Comparison of ENCODE assay signal across 8 cellular contexts in the genomic region with DNA sequence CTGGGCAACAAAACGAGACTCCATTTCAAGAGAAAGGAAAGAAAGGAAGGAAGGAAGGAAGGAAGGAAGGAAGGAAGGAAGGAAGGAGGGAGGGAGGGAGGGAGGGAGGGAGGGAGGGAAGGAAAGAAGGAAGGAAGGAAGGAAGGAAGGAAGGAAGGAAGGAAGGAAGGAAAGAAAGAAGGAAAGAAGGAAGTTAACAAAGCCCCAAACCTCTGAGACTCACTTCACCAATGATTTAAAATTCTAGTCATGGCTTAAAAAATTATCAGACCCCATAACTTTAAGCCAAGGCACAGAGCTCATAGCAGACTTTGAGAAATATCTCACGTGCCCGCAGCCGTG.
DNase-seq lines count a peak whose midpoint lies in the region; ATAC-seq and TF ChIP-seq lines count a peak whose summit lies in the region.
"Not testable (repeated sequence)": the region's sequence is repeated elsewhere in the genome, so short reads cannot be mapped to it uniquely, and the experiment has no call there.

No MANE protein-coding gene starts in this region.

- H3K18ac ChIP-seq in IMR-90 (ENCODE audit: low read depth, low read length): not testable (repeated sequence)

- POLR2A ChIA-PET in A673 (lab: Charles Lee; ENCODE audit: low non-redundant PET): interaction anchor here (0.7 kb wide), 1 partner anchor 61 kb away, joined by 3 read pairs; no protein-coding TSS in a partner anchor
- POLR2A ChIA-PET in CD8-positive, alpha-beta memory T cell (lab: Charles Lee): interaction anchor here (1.4 kb wide), 1 partner anchor 150 kb away, joined by 3 read pairs; no protein-coding TSS in a partner anchor
- POLR2A ChIA-PET in IMR-90 (lab: Charles Lee; ENCODE audit: unreplicated experiment): not testable (repeated sequence)

- not testable (repeated sequence) for H2BK20ac ChIP-seq in IMR-90 (ENCODE audit: low read depth, low read length)

- not testable (repeated sequence) for H4K8ac ChIP-seq in IMR-90 (ENCODE audit: low read depth in 2 of 2, low read length in 2 of 2)

- not testable (repeated sequence) for ATAC-seq in IMR-90 (ENCODE audit: low read depth); activated T-cell treated with anti-CD3 and anti-CD28 coated beads, Interleukin-2, amount 50 U/mL, for 72 hours (replicated peaks in 1 of 2); memory B cell (ENCODE audit: low read depth); stimulated activated naive B cell treated with anti-CD40 and anti-IgM and Interleukin-4, amounts not matched to agents 10 μg/mL and 1 μg/mL and 100 μg/mL, for 72 hours (replicated peaks)

- H3K79me1 ChIP-seq in IMR-90 (ENCODE audit: low read depth in 1 of 2, low read length in 2 of 2): not testable (repeated sequence)

- CTCF ChIA-PET in A673 (lab: Charles Lee): interaction anchor here (0.6 to 0.8 kb wide), 4 partner anchors 9 to 555 kb away, joined by 3 read pairs; no protein-coding TSS in a partner anchor
- CTCF ChIA-PET in CD8-positive, alpha-beta memory T cell (lab: Charles Lee): interaction anchor here (0.6 to 3.3 kb wide), 23 partner anchors 9 to 370 kb away, joined by 3 to 21 read pairs (median 5); partner anchors contain the start of gene PRKAG2
- CTCF ChIA-PET in IMR-90 (lab: Yijun Ruan, JAX): interaction anchor here (0.6 to 1.7 kb wide), 3 partner anchors 10 to 70 kb away, joined by 3 to 5 read pairs (median 4); no protein-coding TSS in a partner anchor
- CTCF ChIA-PET in mammary epithelial cell (lab: Charles Lee; ENCODE audit: low non-redundant PET): interaction anchor here (0.6 kb wide), 4 partner anchors 287 to 350 kb away, joined by 3 to 4 read pairs (median 3); no protein-coding TSS in a partner anchor

- H3K27me3 ChIP-seq in A673 (replicated peaks; ENCODE audit: insufficient read depth, low read depth, low read length, poor library complexity); CD8-positive, alpha-beta memory T cell (ENCODE audit: insufficient read depth, low read length, poor library complexity, severe bottlenecking); mammary epithelial cell (ENCODE audit: insufficient read depth, low read length): not testable (repeated sequence)
- peaks cover 43% of the 10 kb centered on the region for H3K27me3 ChIP-seq in IMR-90 (ENCODE audit: control insufficient read depth, insufficient read depth, low read length)

- peaks cover 5 to 16% (median 7%) of the 10 kb centered on the region in 3 donors for H3K4me1 Mint-ChIP-seq in CD8-positive, alpha-beta memory T cell
- H3K4me1 Mint-ChIP-seq in activated T-cell treated with anti-CD3 and anti-CD28 coated beads, Interleukin-2, amount 50 U/mL, for 72 hours (ENCODE audit: low read depth): peaks cover 12% of the 10 kb centered on the region
- H3K4me1 Mint-ChIP-seq in memory B cell: peaks cover 15% of the 10 kb centered on the region
- peaks cover 7 to 13% of the 10 kb centered on the region in 2 donors for H3K4me1 Mint-ChIP-seq in stimulated activated naive B cell treated with anti-CD40 and anti-IgM and Interleukin-4, amounts not matched to agents 10 μg/mL and 1 μg/mL and 100 μg/mL, for 72 hours

- H2BK5ac ChIP-seq in IMR-90 (ENCODE audit: low read depth, low read length, poor library complexity, severe bottlenecking): not testable (repeated sequence)

- H3K27ac Mint-ChIP-seq in CD8-positive, alpha-beta memory T cell: peak overlapping the region in 5 of 8 donors; percentile 66 to 89 (median 87)
- H3K27ac Mint-ChIP-seq in activated T-cell treated with anti-CD3 and anti-CD28 coated beads, Interleukin-2, amount 50 U/mL, for 72 hours; memory B cell: not testable (repeated sequence)
- H3K27ac Mint-ChIP-seq in stimulated activated naive B cell treated with anti-CD40 and anti-IgM and Interleukin-4, amounts not matched to agents 10 μg/mL and 1 μg/mL and 100 μg/mL, for 72 hours: peak overlapping the region; percentile 88

- dilution Hi-C loops in IMR-90 (cut with HindIII; ENCODE audit: low sequenced_read_pairs, unreplicated experiment); mammary epithelial cell (cut with HindIII; ENCODE audit: low sequenced_read_pairs): not testable (repeated sequence)

- H3K56ac ChIP-seq in IMR-90 (ENCODE audit: extremely low read depth, insufficient read depth, low read length): not testable (repeated sequence)

- not testable (repeated sequence) for H3K9me1 ChIP-seq in IMR-90 (ENCODE audit: insufficient read depth, low read length)

- TF ChIP-seq RAD21 in IMR-90 (IDR thresholded peaks at IDR 0.05; ENCODE audit: low read length): not testable (repeated sequence)

- H3K9ac ChIP-seq in IMR-90 (ENCODE audit: low read depth, low read length); SK-N-MC (ENCODE audit: insufficient read length); mammary epithelial cell (ENCODE audit: insufficient read depth, low read length): not testable (repeated sequence)

- not testable (repeated sequence) for H3K9me3 Mint-ChIP-seq in CD8-positive, alpha-beta memory T cell; activated T-cell treated with anti-CD3 and anti-CD28 coated beads, Interleukin-2, amount 50 U/mL, for 72 hours; memory B cell; stimulated activated naive B cell treated with anti-CD40 and anti-IgM and Interleukin-4, amounts not matched to agents 10 μg/mL and 1 μg/mL and 100 μg/mL, for 72 hours

- H3K9me3 ChIP-seq in A673 (ENCODE audit: low read depth, low read length, poor library complexity, severe bottlenecking); CD8-positive, alpha-beta memory T cell (ENCODE audit: low read length); IMR-90 (ENCODE audit: control insufficient read depth, insufficient read depth, low read length); SK-N-MC (ENCODE audit: low read depth, low read length); mammary epithelial cell (replicated peaks; ENCODE audit: insufficient read depth, low read length): not testable (repeated sequence)

- not testable (repeated sequence) for H3K4me2 ChIP-seq in IMR-90 (ENCODE audit: low read depth, low read length)
- peak overlapping the region; percentile 92 for H3K4me2 ChIP-seq in mammary epithelial cell (ENCODE audit: insufficient read depth, low read depth, low read length)

- H3K36me3 Mint-ChIP-seq in CD8-positive, alpha-beta memory T cell: peaks cover 7 to 34% (median 16%) of the 10 kb centered on the region in 3 donors
- not testable (repeated sequence) for H3K36me3 Mint-ChIP-seq in activated T-cell treated with anti-CD3 and anti-CD28 coated beads, Interleukin-2, amount 50 U/mL, for 72 hours (ENCODE audit: insufficient read depth in 2 of 2)
- H3K36me3 Mint-ChIP-seq in memory B cell: peaks cover 28% of the 10 kb centered on the region
- peaks cover 14 to 24% of the 10 kb centered on the region in 2 donors for H3K36me3 Mint-ChIP-seq in stimulated activated naive B cell treated with anti-CD40 and anti-IgM and Interleukin-4, amounts not matched to agents 10 μg/mL and 1 μg/mL and 100 μg/mL, for 72 hours

- H3K23ac ChIP-seq in IMR-90 (ENCODE audit: low read depth, low read length): not testable (repeated sequence)

- in situ Hi-C loops in IMR-90 (cut with MboI; ENCODE audit: low sequenced_read_pairs); mammary epithelial cell (cut with MboI; ENCODE audit: low sequenced_read_pairs in 2 of 2): not testable (repeated sequence)

- not testable (repeated sequence) for H4K20me1 ChIP-seq in IMR-90 (ENCODE audit: insufficient read depth, low read length); mammary epithelial cell (ENCODE audit: insufficient read depth, low read length)

- H2AK9ac ChIP-seq in IMR-90 (replicated peaks; ENCODE audit: low read depth, low read length, poor library complexity): not testable (repeated sequence)

- not testable (repeated sequence) for H2AK5ac ChIP-seq in IMR-90 (ENCODE audit: low read depth, low read length)

- not testable (repeated sequence) for H3K27me3 Mint-ChIP-seq in CD8-positive, alpha-beta memory T cell; activated T-cell treated with anti-CD3 and anti-CD28 coated beads, Interleukin-2, amount 50 U/mL, for 72 hours (ENCODE audit: low read depth); memory B cell; stimulated activated naive B cell treated with anti-CD40 and anti-IgM and Interleukin-4, amounts not matched to agents 10 μg/mL and 1 μg/mL and 100 μg/mL, for 72 hours

- H3K79me2 ChIP-seq in mammary epithelial cell (ENCODE audit: insufficient read depth, low read length): not testable (repeated sequence)

- H4K91ac ChIP-seq in IMR-90 (ENCODE audit: insufficient read depth, low read depth, low read length): not testable (repeated sequence)

- H3K4me1 ChIP-seq in A673 (ENCODE audit: insufficient read depth, low read length, poor library complexity, severe bottlenecking); CD8-positive, alpha-beta memory T cell (ENCODE audit: insufficient read depth, low read length); IMR-90 (ENCODE audit: control insufficient read depth, insufficient read depth, low read length); mammary epithelial cell (ENCODE audit: insufficient read depth, low read length): not testable (repeated sequence)

- H3K36me3 ChIP-seq in A673 (ENCODE audit: insufficient read depth, low read length, poor library complexity, severe bottlenecking); CD8-positive, alpha-beta memory T cell (ENCODE audit: insufficient read depth, low read length); IMR-90 (ENCODE audit: control insufficient read depth, insufficient read depth, low read length); SK-N-MC (ENCODE audit: insufficient read depth, low read length); mammary epithelial cell (ENCODE audit: insufficient read depth, low read length): not testable (repeated sequence)

- not testable (repeated sequence) for H2BK15ac ChIP-seq in IMR-90 (ENCODE audit: low read depth, low read length)

- peak; percentile 65 for DNase-seq in A673 (ENCODE audit: low spot score)
- DNase-seq in CD8-positive, alpha-beta memory T cell; IMR-90; activated T-cell treated with anti-CD3 and anti-CD28 coated beads, Interleukin-2, amount 50 U/mL, for 72 hours; mammary epithelial cell; memory B cell (ENCODE audit: low spot score in 2 of 2); stimulated activated naive B cell treated with anti-CD40 and anti-IgM and Interleukin-4, amounts not matched to agents 10 μg/mL and 1 μg/mL and 100 μg/mL, for 72 hours: not testable (repeated sequence)
- peak; percentile 35 for DNase-seq in SK-N-MC (ENCODE audit: low read depth, low spot score)

- not testable (repeated sequence) for H4K5ac ChIP-seq in IMR-90 (ENCODE audit: low read depth, low read length)

- not testable (repeated sequence) for TF ChIP-seq POLR2A in IMR-90 (IDR thresholded peaks at IDR 0.05; ENCODE audit: low read depth, low read length)

- WGBS in IMR-90 (ENCODE audit: extremely low coverage in 2 of 2, insufficient read length in 1 of 2), 2 experiments: 70% methylated on average over 3 of the region's 4 CpGs; no CpG with 5 or more reads in 1 of the 2 experiments
- 42% methylated on average over 4 of the region's 4 CpGs for WGBS in mammary epithelial cell (ENCODE audit: low coverage, missing lambda C conversion rate)

- H3K4me3 Mint-ChIP-seq in CD8-positive, alpha-beta memory T cell: peak overlapping the region in 5 of 7 donors; percentile 28 to 89 (median 84)
- peak overlapping the region; percentile 81 to 85 for H3K4me3 Mint-ChIP-seq in activated T-cell treated with anti-CD3 and anti-CD28 coated beads, Interleukin-2, amount 50 U/mL, for 72 hours
- H3K4me3 Mint-ChIP-seq in memory B cell: peak overlapping the region; percentile 80
- not testable (repeated sequence) for H3K4me3 Mint-ChIP-seq in stimulated activated naive B cell treated with anti-CD40 and anti-IgM and Interleukin-4, amounts not matched to agents 10 μg/mL and 1 μg/mL and 100 μg/mL, for 72 hours

- BruUV-seq in A673 (replicated peaks; lab: Mats Ljungman, UMichigan); IMR-90 (replicated peaks; lab: Mats Ljungman, UMichigan); mammary epithelial cell (replicated peaks; lab: Mats Ljungman, UMichigan): not testable (repeated sequence)

- not testable (repeated sequence) for H3K4me3 ChIP-seq in A673 (ENCODE audit: low read depth, low read length, poor library complexity, severe bottlenecking); IMR-90 (ENCODE audit: insufficient read depth, low read depth, low read length); SK-N-MC; mammary epithelial cell (replicated peaks in 1 of 3; ENCODE audit: insufficient read depth in 1 of 3, low read depth in 2 of 3, low read length in 3 of 3)
- H3K4me3 ChIP-seq in CD8-positive, alpha-beta memory T cell (ENCODE audit: low read length): peak overlapping the region; percentile 68

- H2BK120ac ChIP-seq in IMR-90 (ENCODE audit: low read depth, low read length): not testable (repeated sequence)

- H3K14ac ChIP-seq in IMR-90 (replicated peaks; ENCODE audit: low read depth, low read length): not testable (repeated sequence)

- not testable (repeated sequence) for TF ChIP-seq CTCF in A673 (conservative IDR thresholded peaks at IDR 0.05; ENCODE audit: low read depth, low read length); IMR-90 (conservative IDR thresholded peaks at IDR 0.05; ENCODE audit: low read depth, low read length); mammary epithelial cell (conservative IDR thresholded peaks at IDR 0.05 in 1 of 2, IDR thresholded peaks at IDR 0.05 in 1 of 2; ENCODE audit: extremely low read depth in 1 of 2, insufficient read depth in 1 of 2, low read depth in 1 of 2, low read length in 2 of 2)

- intact Hi-C loops in A673 (cut with micrococcal nuclease; ENCODE audit: unreplicated experiment) (loop anchor here (2.0 to 5.0 kb wide), 3 partner anchors 95 to 365 kb away; partner anchors contain the start of gene PRKAG2), mammary epithelial cell (cut with micrococcal nuclease) (loop anchor here (1.0 kb wide), 1 partner anchor 364 kb away; no protein-coding TSS in a partner anchor)
- intact Hi-C loops in IMR-90 (cut with micrococcal nuclease): not testable (repeated sequence)

- H2AFZ ChIP-seq in IMR-90 (replicated peaks; ENCODE audit: low read length, poor library complexity): peak overlapping the region; percentile 91
- not testable (repeated sequence) for H2AFZ ChIP-seq in mammary epithelial cell (ENCODE audit: low read depth, low read length)

- H3K27ac ChIP-seq in A673 (ENCODE audit: low read depth, low read length, poor library complexity, severe bottlenecking) (peak overlapping the region; percentile 43), SK-N-MC (peak overlapping the region; percentile 90)
- H3K27ac ChIP-seq in CD8-positive, alpha-beta memory T cell (ENCODE audit: low read depth, low read length); IMR-90 (ENCODE audit: insufficient read depth, low read length); mammary epithelial cell (ENCODE audit: insufficient read depth, low read depth, low read length): not testable (repeated sequence)

- H3K4ac ChIP-seq in IMR-90 (ENCODE audit: low read depth, low read length): not testable (repeated sequence)
